ENCODE assay signal across 21 cellular contexts in the genomic region with DNA sequence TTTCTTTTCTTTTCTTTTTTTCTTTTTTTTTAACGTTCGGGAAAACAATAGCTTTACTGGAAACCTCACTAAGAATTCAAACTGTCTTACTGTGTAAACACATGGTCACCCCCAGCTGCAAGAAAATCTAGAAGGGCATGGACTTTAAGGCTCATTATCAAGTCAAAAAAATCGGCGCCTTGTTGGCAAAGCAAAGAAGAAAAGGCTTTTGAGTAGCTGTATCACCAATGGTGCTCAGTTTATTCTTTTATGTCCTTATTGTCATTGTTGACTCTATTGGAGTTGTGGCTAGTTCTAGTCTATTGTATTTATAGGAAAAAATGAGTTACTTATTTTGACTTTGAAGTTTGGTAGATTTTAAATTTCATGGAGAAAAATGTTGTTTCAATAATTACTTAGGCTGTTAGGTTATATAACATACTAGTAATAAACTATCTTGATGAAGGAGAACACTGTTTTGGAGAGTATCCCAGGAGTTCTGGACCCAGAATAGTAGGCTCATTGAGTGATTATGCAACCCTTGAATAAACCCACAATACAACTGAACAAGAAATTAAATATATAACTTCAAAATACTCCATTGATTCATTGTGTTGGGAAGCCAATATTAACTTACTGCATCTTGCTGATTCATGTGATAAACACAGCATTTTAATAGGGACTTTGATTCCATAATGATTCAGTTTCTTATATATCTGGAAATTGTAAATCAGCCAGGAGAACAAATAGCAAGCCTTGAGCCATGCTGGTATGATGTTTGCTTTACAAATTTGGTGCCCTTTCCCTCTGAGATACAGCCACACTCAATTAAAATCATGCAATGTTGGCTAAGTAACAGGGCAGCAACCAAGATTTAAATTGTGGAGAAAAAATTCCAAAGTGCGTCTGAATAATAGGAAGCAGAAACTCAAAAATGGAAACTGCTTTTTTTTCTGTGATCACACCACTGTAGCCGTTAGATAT. TPM values are rescaled to one million over a fixed set of nuclear protein-coding genes. Genes with fewer than 3 reads are reported as not detected.
DNase-seq lines count a peak whose midpoint lies in the region; ATAC-seq and TF ChIP-seq lines count a peak whose summit lies in the region.
"Had no signal": no experiment of that assay in that cellular context is flagged by ENCODE, and none has a peak within 500 bp of the region (broad histone marks: within the 10 kb centered on the region; RNA-seq: fewer than 3 reads in every experiment).

No MANE protein-coding gene starts in this region.

- H3K27me3 ChIP-seq in SK-N-SH (ENCODE audit: insufficient read depth), result no peaks in the 10 kb centered on the region
- H3K27me3 ChIP-seq: colonic mucosa, neural progenitor cell had no signal

- CTCF ChIA-PET in SK-N-SH (lab: Yijun Ruan, JAX), result no interaction called here

- no peaks in the 10 kb centered on the region for H3K36me3 Mint-ChIP-seq in osteocyte (ENCODE audit: unreplicated experiment)
- H3K36me3 Mint-ChIP-seq: CD8-positive, alpha-beta T cell; neural progenitor cell had no signal

- TF ChIP-seq EP300 in SK-N-SH (IDR thresholded peaks at IDR 0.05; ENCODE audit: borderline replicate concordance in 1 of 2, low read depth in 1 of 2, low read length in 1 of 2), result no peak

- no peak for TF ChIP-seq RAD21 in SK-N-SH (IDR thresholded peaks at IDR 0.05; ENCODE audit: low read length)

- in situ Hi-C loops in G401 (cut with HindIII; ENCODE audit: low sequenced_read_pairs), result no loop called here

- DNase-seq in G401 (ENCODE audit: low spot score) (peak; percentile 13), SK-N-SH (no peak), fibroblast of gingiva (ENCODE audit: low read depth) (peak; percentile 22), midbrain (lab: John Stamatoyannopoulos, UW) (peak; percentile 53), CD1c-positive myeloid dendritic cell (ENCODE audit: extremely low spot score) (no peak), osteocyte (ENCODE audit: extremely low spot score, unreplicated experiment) (no peak)
- DNase-seq: activated CD4-positive, CD25-positive, alpha-beta regulatory T cell; activated naive CD8-positive, alpha-beta T cell treated with anti-CD3 and anti-CD28 coated beads, Interleukin-2, amount 50 U/mL, for 24 hours; CD8-positive, alpha-beta T cell; colonic mucosa; glutamatergic neuron; H9; Karpas-422; NCI-H1436 treated with DMSO at 0.1 percent for 48 hours; T-helper 17 cell had no signal

- TF ChIP-seq CTCF in SK-N-SH (IDR thresholded peaks at IDR 0.05) (no peak), osteocyte (IDR thresholded peaks at IDR 0.05) (no peak)

- no peak overlapping the region for H3K27ac Mint-ChIP-seq in osteocyte (ENCODE audit: unreplicated experiment)
- H3K27ac Mint-ChIP-seq: activated naive CD8-positive, alpha-beta T cell treated with anti-CD3 and anti-CD28 coated beads, Interleukin-2, amount 50 U/mL, for 24 hours; activated T-helper 17 cell treated with anti-CD3 and anti-CD28 coated beads, Interleukin-2, amount 50 U/mL, for 72 hours; CD8-positive, alpha-beta T cell; mesothelial cell of epicardium; neural progenitor cell; T-helper 17 cell had no signal

- no peak overlapping the region for H3K4me2 ChIP-seq in SK-N-SH
- H3K4me2 ChIP-seq: neural progenitor cell had no signal

- ATAC-seq in HG03039 (IDR thresholded peaks at IDR 0.05; ENCODE audit: unreplicated experiment) (no peak), GM21515 (IDR thresholded peaks at IDR 0.05; ENCODE audit: unreplicated experiment) (no peak)
- ATAC-seq: activated naive CD8-positive, alpha-beta T cell treated with anti-CD3 and anti-CD28 coated beads, Interleukin-2, amount 50 U/mL, for 24 hours; activated T-helper 17 cell treated with anti-CD3 and anti-CD28 coated beads, Interleukin-2, amount 50 U/mL, for 72 hours; CD8-positive, alpha-beta T cell; T-helper 17 cell had no signal

- no peak overlapping the region for H3K4me3 Mint-ChIP-seq in osteocyte (ENCODE audit: unreplicated experiment)
- H3K4me3 Mint-ChIP-seq: activated naive CD8-positive, alpha-beta T cell treated with anti-CD3 and anti-CD28 coated beads, Interleukin-2, amount 50 U/mL, for 24 hours; activated T-helper 17 cell treated with anti-CD3 and anti-CD28 coated beads, Interleukin-2, amount 50 U/mL, for 72 hours; CD8-positive, alpha-beta T cell; H9; mesothelial cell of epicardium; neural progenitor cell; T-helper 17 cell had no signal

- WGBS in SK-N-SH (ENCODE audit: low lambda C conversion rate), result 65% methylated on average over 6 of the region's 6 CpGs

- H3K9ac ChIP-seq in SK-N-SH, result no peak overlapping the region
- H3K9ac ChIP-seq: neural progenitor cell had no signal

- H3K27ac ChIP-seq in SK-N-SH (ENCODE audit: low read depth in 2 of 2, low read length in 1 of 2), result no peak overlapping the region
- H3K27ac ChIP-seq: colonic mucosa, neural progenitor cell, thoracic aorta had no signal

- H3K9me2 ChIP-seq in SK-N-SH, result no peaks in the 10 kb centered on the region

- no peaks in the 10 kb centered on the region for H3K4me1 Mint-ChIP-seq in osteocyte (ENCODE audit: unreplicated experiment)
- H3K4me1 Mint-ChIP-seq: activated naive CD8-positive, alpha-beta T cell treated with anti-CD3 and anti-CD28 coated beads, Interleukin-2, amount 50 U/mL, for 24 hours; activated T-helper 17 cell treated with anti-CD3 and anti-CD28 coated beads, Interleukin-2, amount 50 U/mL, for 72 hours; mesothelial cell of epicardium; T-helper 17 cell had no signal

- peaks cover 9% of the 10 kb centered on the region for H3F3A ChIP-seq in SK-N-SH (replicated peaks; ENCODE audit: insufficient read depth)

- H3K79me2 ChIP-seq in SK-N-SH (ENCODE audit: insufficient read depth), result no peaks in the 10 kb centered on the region

- peaks cover 8% of the 10 kb centered on the region for H3K9me3 Mint-ChIP-seq in osteocyte (ENCODE audit: unreplicated experiment)
- H3K9me3 Mint-ChIP-seq: activated T-helper 17 cell treated with anti-CD3 and anti-CD28 coated beads, Interleukin-2, amount 50 U/mL, for 72 hours had no signal

- no peak overlapping the region for H2AFZ ChIP-seq in SK-N-SH (ENCODE audit: low read depth)
- H2AFZ ChIP-seq: neural progenitor cell had no signal

- no peaks in the 10 kb centered on the region for H3K36me3 ChIP-seq in SK-N-SH (replicated peaks in 1 of 2; ENCODE audit: control insufficient read depth in 1 of 2, insufficient read depth in 2 of 2, low read length in 1 of 2)
- H3K36me3 ChIP-seq: colonic mucosa, neural progenitor cell, thoracic aorta had no signal

- peaks cover 13% of the 10 kb centered on the region for H3K27me3 Mint-ChIP-seq in osteocyte (ENCODE audit: unreplicated experiment)
- H3K27me3 Mint-ChIP-seq: activated naive CD8-positive, alpha-beta T cell treated with anti-CD3 and anti-CD28 coated beads, Interleukin-2, amount 50 U/mL, for 24 hours had no signal

- H3K9me3 ChIP-seq in SK-N-SH, result no peaks in the 10 kb centered on the region
- H3K9me3 ChIP-seq: colonic mucosa, thoracic aorta had no signal

- H3K4me1 ChIP-seq in SK-N-SH (ENCODE audit: control insufficient read depth in 1 of 2, insufficient read depth in 2 of 2, low read depth in 1 of 2, low read length in 1 of 2), result no peaks in the 10 kb centered on the region
- H3K4me1 ChIP-seq: colonic mucosa had no signal

- POLR2A ChIA-PET in SK-N-SH (lab: Yijun Ruan, JAX), result no interaction called here

- H3K4me3 ChIP-seq in SK-N-SH (ENCODE audit: low read depth in 2 of 2, low read length in 1 of 2), result no peak overlapping the region
- H3K4me3 ChIP-seq: colonic mucosa, neural progenitor cell, thoracic aorta had no signal

- H4K20me1 ChIP-seq in SK-N-SH (ENCODE audit: insufficient read depth), result no peaks in the 10 kb centered on the region

TF ChIP-seq in SK-N-SH, 30 proteins besides CTCF, POLR2A, EP300 and RAD21:
- TF ChIP-seq PBX3 (IDR thresholded peaks at IDR 0.05), result 0 out of 2 replicates have a peak, but pooled peaks have one; percentile 4
- TF ChIP-seq FOSL2 (IDR thresholded peaks at IDR 0.05; ENCODE audit: borderline replicate concordance, low read depth), result no peak

RNA-seq across cellular contexts. Expression of gene GOLIM4, which starts 27.8 kb away (rescaled TPM):
- 5.8 and 15.7 TPM in 2 replicates for total RNA-seq in G401 (2014; rRNA removed; shearing (Covaris generic))
- polyA plus RNA-seq in SK-N-SH (2012; rRNA removed), result 38.3 and 42.3 TPM in 2 replicates
- polyA plus RNA-seq in SK-N-SH (2012; cell fraction: cytosol; rRNA removed), result 43.6 and 44.5 TPM in 2 replicates
- polyA plus RNA-seq in SK-N-SH (2012; cell fraction: nucleus; rRNA removed), result 15.9 and 22.9 TPM in 2 replicates
- total RNA-seq in osteocyte, result 39.7 and 40.5 TPM in 2 replicates

Comparison
In these comparisons a context has a peak if more than half of its experiments do, and no peak if none do; other contexts are left out.
1. DNase-seq: peak in G401 (single experiment), fibroblast of gingiva (single experiment) and midbrain (single experiment); none in SK-N-SH (single experiment), CD1c-positive myeloid dendritic cell (single experiment) and osteocyte (single experiment).